Comparison of ENCODE assay signal across 11 cellular contexts in the genomic region with DNA sequence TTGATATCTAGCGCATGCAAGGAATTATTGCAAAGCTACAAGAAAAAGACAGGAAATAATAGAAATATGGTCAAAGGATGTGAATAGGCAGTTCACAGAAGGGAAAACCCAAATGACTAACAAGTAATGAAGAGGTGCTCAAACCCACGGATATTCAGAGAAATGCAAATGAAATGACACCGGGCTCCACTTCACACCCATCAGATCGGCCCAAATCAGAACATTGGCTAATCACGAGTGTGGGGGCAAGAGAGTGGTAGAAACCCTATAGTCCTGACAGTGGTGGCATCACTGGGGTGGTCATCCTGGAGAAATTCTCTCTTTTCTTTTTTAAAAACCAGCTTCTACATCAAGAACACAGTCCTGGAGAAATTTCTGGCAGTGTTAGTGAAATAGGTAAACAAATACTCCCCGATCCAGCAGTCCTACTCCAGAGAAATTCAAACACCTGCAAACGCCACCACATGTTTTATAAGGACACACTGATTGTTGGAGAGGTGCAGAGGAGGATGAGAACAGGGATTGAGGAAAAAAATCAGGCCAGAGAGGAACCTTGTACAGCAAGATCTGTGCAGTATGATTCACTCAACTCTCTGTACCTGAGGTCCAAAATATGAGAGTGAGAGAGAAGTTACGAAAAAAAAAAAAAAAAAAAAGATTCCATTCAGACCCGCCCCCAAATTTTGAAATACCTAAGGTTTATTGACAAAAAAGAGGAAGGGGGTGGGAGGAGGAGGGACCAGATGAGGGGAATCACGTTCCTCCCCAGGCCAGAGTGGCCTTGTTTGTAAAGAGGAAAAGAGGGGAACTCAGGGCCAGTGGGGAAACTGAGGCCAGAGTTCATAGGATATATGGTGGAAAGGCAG. TPM values are rescaled to one million over a fixed set of nuclear protein-coding genes. Genes with fewer than 3 reads are reported as not detected.
DNase-seq lines count a peak whose midpoint lies in the region; ATAC-seq, FAIRE-seq and TF ChIP-seq lines count a peak whose summit lies in the region.
"Had no signal": no experiment of that assay in that cellular context is flagged by ENCODE, and none has a peak within 500 bp of the region (broad histone marks: within the 10 kb centered on the region; RNA-seq: fewer than 3 reads in every experiment).

No MANE protein-coding gene starts in this region.

- DNase-seq in AML-193 (lab: John Stamatoyannopoulos, UW), result peak; percentile 57 to 63
- DNase-seq in GM12892 (ENCODE audit: insufficient read length), result no peak
- peak; percentile 53 for DNase-seq in PC-3
- peak in 2 of 3 experiments; percentile 28 to 30 for DNase-seq in effector memory CD8-positive, alpha-beta T cell
- DNase-seq in kidney glomerular epithelial cell (lab: John Stamatoyannopoulos, UW), result no peak
- no peak for DNase-seq in H4 (ENCODE audit: low spot score)
- DNase-seq in AG08396 (ENCODE audit: low spot score), result no peak
- DNase-seq: DMS 273 treated with DMSO at 0.1 percent for 48 hours, foreskin fibroblast, NCI-H2029 treated with DMSO at 0.1 percent for 48 hours had no signal

- no peak overlapping the region for H3K4me2 ChIP-seq in PC-3 (ENCODE audit: low read length)

- H3K9me3 Mint-ChIP-seq in effector memory CD8-positive, alpha-beta T cell, result no peaks in the 10 kb centered on the region

- peak; percentile 46 for FAIRE-seq in GM12892 (lab: Jason Lieb, UNC)

- H3K9me3 ChIP-seq in PC-3 (ENCODE audit: low read length) (no peaks in the 10 kb centered on the region), gastroesophageal sphincter (no peaks in the 10 kb centered on the region)

- BruUV-seq in PC-3 (replicated peaks; lab: Mats Ljungman, UMichigan), result no TSS peak

- no peak for ATAC-seq in PC-3
- ATAC-seq in effector memory CD8-positive, alpha-beta T cell (replicated peaks), result peak; percentile 35
- ATAC-seq in gastroesophageal sphincter, result no peak

- peak overlapping the region; percentile 84 to 91 for H3K27ac Mint-ChIP-seq in effector memory CD8-positive, alpha-beta T cell

- POLR2A ChIA-PET in PC-3 (lab: Charles Lee; ENCODE audit: unreplicated experiment), result no interaction called here

- H2AFZ ChIP-seq in PC-3 (ENCODE audit: low read length), result no peak overlapping the region

- H3K27me3 ChIP-seq in PC-3 (ENCODE audit: low read length) (no peaks in the 10 kb centered on the region), gastroesophageal sphincter (peaks cover 19% of the 10 kb centered on the region)

- no peaks in the 10 kb centered on the region for H3F3A ChIP-seq in PC-3 (ENCODE audit: low read length, unreplicated experiment)

- H3K36me3 Mint-ChIP-seq in effector memory CD8-positive, alpha-beta T cell (ENCODE audit: insufficient read depth), result peaks cover 8% of the 10 kb centered on the region

- H3K4me3 Mint-ChIP-seq in effector memory CD8-positive, alpha-beta T cell, result peak overlapping the region; percentile 66 to 72

- no peaks in the 10 kb centered on the region for H3K9me2 ChIP-seq in PC-3 (replicated peaks; ENCODE audit: low read length)

- H3K4me3 ChIP-seq in PC-3 (ENCODE audit: low read length), result no peak overlapping the region
- no peak overlapping the region for H3K4me3 ChIP-seq in gastroesophageal sphincter

- 49 to 52% methylated on average over 7 to 9 of the region's 10 CpGs for WGBS in gastroesophageal sphincter (ENCODE audit: low coverage in 1 of 2), 2 donors

- H3K9ac ChIP-seq in PC-3 (ENCODE audit: low read length), result no peak overlapping the region

- H3K36me3 ChIP-seq in PC-3 (ENCODE audit: low read depth, low read length) (no peaks in the 10 kb centered on the region), gastroesophageal sphincter (no peaks in the 10 kb centered on the region)

- no peaks in the 10 kb centered on the region for H3K79me2 ChIP-seq in PC-3 (ENCODE audit: low read length)

- no peak for TF ChIP-seq POLR2A in GM12892 (IDR thresholded peaks at IDR 0.05; ENCODE audit: low read depth, low read length)
- no peak for TF ChIP-seq POLR2A in gastroesophageal sphincter (IDR thresholded peaks at IDR 0.05)

- peaks cover 54% of the 10 kb centered on the region for H3K4me1 ChIP-seq in PC-3 (ENCODE audit: insufficient read depth, low read length)
- H3K4me1 ChIP-seq in gastroesophageal sphincter, result peaks cover 0 to 29% (median 9%) of the 10 kb centered on the region in 3 donors

- CTCF ChIA-PET in PC-3 (lab: Charles Lee), result no interaction called here

- H3K27me3 Mint-ChIP-seq in effector memory CD8-positive, alpha-beta T cell, result no peaks in the 10 kb centered on the region

- TF ChIP-seq EP300 in gastroesophageal sphincter (IDR thresholded peaks at IDR 0.05), result no peak

- TF ChIP-seq CTCF in PC-3 (conservative IDR thresholded peaks at IDR 0.05; ENCODE audit: low read depth, low read length), result no peak
- no peak for TF ChIP-seq CTCF in gastroesophageal sphincter (IDR thresholded peaks at IDR 0.05)

- no peaks in the 10 kb centered on the region for H4K20me1 ChIP-seq in PC-3 (ENCODE audit: low read length)

- no peak overlapping the region for H3K27ac ChIP-seq in PC-3 (ENCODE audit: low read length)
- H3K27ac ChIP-seq in gastroesophageal sphincter, result no peak overlapping the region

- H3K4me1 Mint-ChIP-seq in effector memory CD8-positive, alpha-beta T cell (ENCODE audit: low read depth in 2 of 2), result peaks cover 72 to 78% of the 10 kb centered on the region in 2 donors

- intact Hi-C loops in PC-3 (cut with micrococcal nuclease), result no loop called here

RNA-seq across cellular contexts. Expression of a gene that starts 9.2 kb away (rescaled TPM):
- polyA plus RNA-seq in GM12892 (2012; ENCODE audit: missing spikeins), result 24.1 TPM
- total RNA-seq in PC-3 (2014; rRNA removed) (0.29 and 1.3 TPM in 2 replicates), gastroesophageal sphincter (10 to 100 TPM; 10.9 to 34.9 (median 31.0) TPM)
- 0.47 and 0.93 TPM in 2 replicates for total RNA-seq in H4 (2014; rRNA removed; shearing (Covaris generic))

Comparison
In these comparisons a context has a peak if more than half of its experiments do, and no peak if none do; other contexts are left out.
1. DNase-seq: peak in AML-193 (2 of 2), PC-3 (single experiment) and effector memory CD8-positive, alpha-beta T cell (2 of 3); none in GM12892 (single experiment), kidney glomerular epithelial cell (single experiment), H4 (single experiment) and AG08396 (single experiment).